In genomic region chr16:14106457-14106856, GRCh38 we compare ENCODE assay signal across 18 cellular contexts.
"Had no signal": no experiment of that assay in that cellular context is flagged by ENCODE, and none has a peak within 500 bp of the region (broad histone marks: within the 10 kb centered on the region; RNA-seq: fewer than 3 reads in every experiment).

No MANE protein-coding gene starts in this region.

- H3K36me3 ChIP-seq: cardiac muscle cell, colonic mucosa, left lung, uterus, WERI-Rb-1 had no signal

- H3K4me3 ChIP-seq: cardiac muscle cell, colonic mucosa, left lung, uterus had no signal

- DNase-seq: activated CD4-positive, alpha-beta T cell treated with anti-CD3 and anti-CD28 coated beads for 4 hours; activated CD8-positive, alpha-beta memory T cell treated with anti-CD3 and anti-CD28 coated beads, Interleukin-2, amount 50 U/mL, for 48 hours; activated CD8-positive, alpha-beta T cell treated with anti-CD3 and anti-CD28 coated beads for 36 hours; activated naive CD4-positive, alpha-beta T cell; colonic mucosa; effector CD4-positive, alpha-beta T cell; head of caudate nucleus; islet precursor cell; left lung; nephron progenitor cell; stimulated activated CD4-positive, alpha-beta T cell treated with anti-CD3 and anti-CD28 coated beads, Interleukin-4, amount 100 ng/mL, for 24 hours; stimulated activated naive CD8-positive, alpha-beta T cell treated with anti-CD3 and anti-CD28 coated beads, Interleukin-15, amount 100 ng/mL, for 72 hours; T-helper 1 cell; uterus; WERI-Rb-1 had no signal

- ATAC-seq: activated CD8-positive, alpha-beta T cell treated with anti-CD3 and anti-CD28 coated beads for 36 hours; left lung; stimulated activated naive CD8-positive, alpha-beta T cell treated with anti-CD3 and anti-CD28 coated beads, Interleukin-15, amount 100 ng/mL, for 72 hours had no signal

- H3K9me3 ChIP-seq: colonic mucosa, left lung, uterus had no signal

- H3K27ac ChIP-seq: cardiac muscle cell, colonic mucosa, left lung, uterus, WERI-Rb-1 had no signal

- H3K27me3 ChIP-seq: cardiac muscle cell, colonic mucosa, left lung, uterus had no signal

- FAIRE-seq: astrocyte, endothelial cell of umbilical vein had no signal
